In the genomic region with DNA sequence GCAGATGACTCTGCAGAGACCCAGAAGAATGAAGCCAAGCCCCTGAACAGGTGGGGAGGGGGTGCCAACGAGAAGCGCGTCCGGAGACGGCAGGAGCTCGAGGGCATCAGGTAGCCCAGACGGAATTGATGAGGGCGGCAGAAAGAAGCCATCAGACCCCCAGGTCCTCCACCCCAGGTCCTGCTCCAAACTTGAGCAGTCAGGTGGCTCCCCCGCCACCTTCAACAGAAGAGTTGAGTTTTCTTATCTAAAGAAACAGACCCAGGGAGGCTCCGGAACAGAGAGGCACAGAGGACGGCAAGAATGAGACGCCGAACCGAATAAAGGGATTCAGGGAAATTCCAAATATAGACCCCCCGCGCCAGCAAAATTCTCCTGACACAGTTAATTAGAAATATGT, we compare ENCODE assay signal across 1 cellular context.
TF ChIP-seq lines count a peak whose summit lies in the region.

No MANE protein-coding gene starts in this region.

TF ChIP-seq in K562, 482 proteins besides CTCF, POLR2A, EP300 and RAD21 (continued from another document):
- no peak for TF ChIP-seq IRF9 (tag; IDR thresholded peaks at IDR 0.05)
